8 cellular contexts compared by ENCODE assay signal in genomic region chr17:17237026-17237799, GRCh38. TPM values are rescaled to one million over a fixed set of nuclear protein-coding genes. Genes with fewer than 3 reads are reported as not detected.
DNase-seq lines count a peak whose midpoint lies in the region; ATAC-seq, FAIRE-seq and TF ChIP-seq lines count a peak whose summit lies in the region.

Gene FLCN (minus strand): TSS chr17:17237168. CDS start chr17:17228137, 9,031 bp downstream.

- no peaks in the 10 kb centered on the region for H3K36me3 ChIP-seq in pancreas
- peaks cover 3 to 4% of the 10 kb centered on the region in 2 donors for H3K36me3 ChIP-seq in thyroid gland

- H3K4me1 ChIP-seq in pancreas (peaks cover 0 to 6% (median 0%) of the 10 kb centered on the region in 3 donors), thyroid gland (peaks cover 16 to 28% of the 10 kb centered on the region in 2 donors)

- peak; percentile 51 to 88 for TF ChIP-seq POLR2A in thyroid gland (IDR thresholded peaks at IDR 0.05)

- TF ChIP-seq CTCF in GM12864 (IDR thresholded peaks at IDR 0.05; ENCODE audit: low read depth, low read length, missing control alignments) (no peak), pancreas (IDR thresholded peaks at IDR 0.05) (no peak), thyroid gland (IDR thresholded peaks at IDR 0.05) (peak in 1 of 6 experiments; percentile 39)

- DNase-seq in GM12864 (ENCODE audit: low read depth), result peak; percentile 70
- DNase-seq in NCI-H1105 (lab: John Stamatoyannopoulos, UW), result peak; percentile 85
- peak; percentile 90 to 97 for DNase-seq in SW 1271 (lab: John Stamatoyannopoulos, UW)
- peak; percentile 75 for DNase-seq in activated naive CD8-positive, alpha-beta T cell treated with anti-CD3 and anti-CD28 coated beads, Interleukin-2, amount 50 U/mL, for 16 hours (ENCODE audit: low read depth, low spot score)
- DNase-seq in Right ventricle myocardium inferior (ENCODE audit: missing footprints), result peak; percentile 99
- DNase-seq in pancreas, result peak; percentile 83 to 91 (median 86)
- peak; percentile 92 to 93 for DNase-seq in thyroid gland

- H3K27me3 ChIP-seq in pancreas, result no peaks in the 10 kb centered on the region
- H3K27me3 ChIP-seq in thyroid gland, result no peaks in the 10 kb centered on the region

- H3K4me3 ChIP-seq in GM12864 (ENCODE audit: low read depth, low read length), result peak within 1 kb of the TSS; percentile 54
- H3K4me3 ChIP-seq in pancreas, result peak within 1 kb of the TSS; percentile 99 to 100 (median 99)
- peak within 1 kb of the TSS; percentile 45 to 100 (median 99) for H3K4me3 ChIP-seq in thyroid gland (replicated peaks in 1 of 3)

- ATAC-seq in HG02642 (IDR thresholded peaks at IDR 0.05; ENCODE audit: poor library complexity, unreplicated experiment) (peak; percentile 87), Right ventricle myocardium inferior (peak; percentile 97), pancreas (peak; percentile 91 to 97 (median 94))

- intact Hi-C loops in Right ventricle myocardium inferior (cut with DNase I), result loop anchor here (5.0 kb wide), 3 partner anchors 50 to 235 kb away; no protein-coding TSS in a partner anchor
- intact Hi-C loops in pancreas (cut with DNase I), result no loop called here
- intact Hi-C loops in thyroid gland (cut with DNase I), result no loop called here

- peak; percentile 34 for FAIRE-seq in pancreas (lab: Jason Lieb, UNC)

- H3K9me3 ChIP-seq in pancreas (no peaks in the 10 kb centered on the region), thyroid gland (no peaks in the 10 kb centered on the region)

- peak within 1 kb of the TSS; percentile 97 to 99 (median 98) for H3K27ac ChIP-seq in pancreas
- H3K27ac ChIP-seq in thyroid gland, result peak within 1 kb of the TSS; percentile 95 to 98 (median 97)

- 0% methylated on average over 43 to 53 of the region's 53 CpGs for WGBS in pancreas, 2 donors
- WGBS in thyroid gland, 2 donors, result 0% methylated on average over 32 to 35 of the region's 53 CpGs

RNA-seq across cellular contexts. Expression of gene FLCN, which starts in this region (rescaled TPM):
- total RNA-seq in Right ventricle myocardium inferior (56.4 TPM), pancreas (10 to 100 TPM; 14.1 to 42.1 (median 16.8) TPM), thyroid gland (10 to 100 TPM; 61.5 to 79.7 (median 68.2) TPM)
- 10 to 100 TPM; 27.2 to 30.1 TPM for polyA plus RNA-seq in pancreas

Comparison
In these comparisons a context has a peak if more than half of its experiments do, and no peak if none do; other contexts are left out.
1. Peak in every context shown above with its lines: DNase-seq, ATAC-seq, H3K4me3 ChIP-seq and H3K27ac ChIP-seq.